1 cellular context compared by ENCODE assay signal in the genomic region with DNA sequence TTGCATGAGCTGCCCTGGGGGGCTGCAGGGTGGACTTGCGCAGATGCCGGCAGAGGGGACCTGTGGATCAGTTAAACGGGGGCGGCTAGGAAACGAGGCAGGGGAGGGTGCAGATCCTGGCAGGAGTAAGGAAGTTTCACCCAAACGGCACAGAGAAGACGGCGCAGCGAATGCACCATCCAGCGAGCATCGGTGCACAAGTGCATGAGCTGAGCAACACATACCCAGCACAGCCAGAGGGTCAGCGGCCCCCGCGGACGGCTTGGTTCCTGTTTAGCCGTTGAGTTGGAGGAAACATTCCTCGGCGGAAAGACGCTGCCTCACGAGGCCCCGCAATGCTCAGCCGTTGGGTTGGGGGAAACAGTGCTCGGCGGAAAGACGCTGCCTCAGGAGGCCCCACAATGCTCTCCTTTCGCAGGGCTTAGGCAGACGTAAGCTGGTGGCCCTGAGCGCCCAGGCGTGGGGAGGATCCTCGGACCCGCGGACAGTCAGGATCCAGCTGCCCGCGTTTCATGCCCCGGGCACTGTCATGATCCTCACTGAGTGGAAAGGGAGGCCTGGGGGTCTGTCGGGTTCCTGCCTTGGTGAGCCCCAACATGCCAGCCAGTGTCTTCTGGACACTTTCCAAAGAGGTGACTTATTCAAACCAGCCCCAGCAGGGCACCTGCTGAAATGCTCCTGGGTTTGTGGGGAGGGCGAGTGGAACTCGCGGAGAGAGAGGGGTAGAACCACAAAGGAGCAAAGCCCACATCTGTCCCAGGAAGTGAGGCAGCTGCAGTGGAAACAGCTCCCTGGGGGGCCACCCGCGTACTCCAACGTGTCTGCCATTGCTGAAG.
TF ChIP-seq lines count a peak whose summit lies in the region.

No MANE protein-coding gene starts in this region.

TF ChIP-seq in H1, 55 proteins besides CTCF, POLR2A, EP300 and RAD21:
- TF ChIP-seq SIRT6 (IDR thresholded peaks at IDR 0.05; ENCODE audit: low read length), result no peak
- no peak for TF ChIP-seq BACH1 (IDR thresholded peaks at IDR 0.05; ENCODE audit: low read length)
- TF ChIP-seq HDAC2 (IDR thresholded peaks at IDR 0.05; ENCODE audit: borderline replicate concordance in 1 of 2, low read depth in 2 of 2, low read length in 2 of 2), result no peak
- TF ChIP-seq RBBP5 (IDR thresholded peaks at IDR 0.05; ENCODE audit: borderline replicate concordance, low read depth, low read length), result no peak
- TF ChIP-seq TAF1 (IDR thresholded peaks at IDR 0.05; ENCODE audit: low read depth, low read length), result no peak
- TF ChIP-seq CREB1 (IDR thresholded peaks at IDR 0.05), result no peak
- TF ChIP-seq, protein P1, sequence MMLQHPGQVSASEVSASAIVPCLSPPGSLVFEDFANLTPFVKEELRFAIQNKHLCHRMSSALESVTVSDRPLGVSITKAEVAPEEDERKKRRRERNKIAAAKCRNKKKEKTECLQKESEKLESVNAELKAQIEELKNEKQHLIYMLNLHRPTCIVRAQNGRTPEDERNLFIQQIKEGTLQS (IDR thresholded peaks at IDR 0.05; ENCODE audit: insufficient read depth, low read depth, low read length), result no peak
- no peak for TF ChIP-seq POU5F1 (IDR thresholded peaks at IDR 0.05; ENCODE audit: low read depth, low read length)
- TF ChIP-seq ASH2L (IDR thresholded peaks at IDR 0.05; ENCODE audit: low read length), result no peak
- no peak for TF ChIP-seq BRCA1 (IDR thresholded peaks at IDR 0.05; ENCODE audit: low read depth, low read length)
- TF ChIP-seq MAFK (IDR thresholded peaks at IDR 0.05; ENCODE audit: low read depth, low read length), result no peak
- TF ChIP-seq KDM5A (IDR thresholded peaks at IDR 0.05; ENCODE audit: low read length), result no peak
- TF ChIP-seq ZNF274 (IDR thresholded peaks at IDR 0.05; ENCODE audit: borderline replicate concordance, extremely low read depth, low read length), result no peak
